21 cellular contexts compared by ENCODE assay signal in the genomic region with DNA sequence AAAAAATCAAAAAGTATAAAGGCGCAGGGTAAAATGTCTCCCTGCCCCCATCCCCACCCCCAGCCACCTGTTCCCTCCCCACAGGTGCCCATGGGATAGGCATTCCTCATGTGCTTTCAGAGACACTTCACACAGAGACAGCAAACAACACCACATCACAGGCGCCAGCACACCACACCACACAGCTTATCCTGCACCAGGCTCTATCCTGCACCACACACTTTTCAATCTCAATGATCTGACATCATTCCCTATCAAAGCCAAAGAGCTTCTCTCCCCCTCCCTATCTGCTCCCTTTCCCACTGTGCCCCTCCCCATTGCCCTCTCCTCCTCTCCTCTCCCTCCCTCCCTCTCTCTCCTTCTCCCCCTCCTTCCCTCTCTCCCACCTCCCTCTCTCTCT. TPM values are rescaled to one million over a fixed set of nuclear protein-coding genes. Genes with fewer than 3 reads are reported as not detected.
DNase-seq lines count a peak whose midpoint lies in the region; ATAC-seq and TF ChIP-seq lines count a peak whose summit lies in the region.
"Had no signal": no experiment of that assay in that cellular context is flagged by ENCODE, and none has a peak within 500 bp of the region (broad histone marks: within the 10 kb centered on the region; RNA-seq: fewer than 3 reads in every experiment).

No MANE protein-coding gene starts in this region.

- TF ChIP-seq CTCF in CD8-positive, alpha-beta T cell (IDR thresholded peaks at IDR 0.05) = no peak
- TF ChIP-seq CTCF in DND-41 (IDR thresholded peaks at IDR 0.05; ENCODE audit: borderline replicate concordance, extremely low read depth, low read length, poor library complexity, severe bottlenecking) (no peak), left lung (IDR thresholded peaks at IDR 0.05) (no peak)

- H3K9ac ChIP-seq in DND-41 (ENCODE audit: low read depth, low read length) (no peak overlapping the region), Karpas-422 (ENCODE audit: low read length) (no peak overlapping the region)

- H3K9me3 Mint-ChIP-seq in CD8-positive, alpha-beta T cell = no peaks in the 10 kb centered on the region
- H3K9me3 Mint-ChIP-seq in activated CD4-positive, alpha-beta memory T cell treated with anti-CD3 and anti-CD28 coated beads for 36 hours = no peaks in the 10 kb centered on the region
- no peaks in the 10 kb centered on the region for H3K9me3 Mint-ChIP-seq in T-helper 2 cell treated with Interferon-gamma antibody and Interleukin-4, amounts not matched to agents 5 μg/mL and 100 μg/mL, for 36 hours
- H3K9me3 Mint-ChIP-seq: natural killer cell treated with Interleukin-12 subunit alpha and Interleukin-12 subunit beta and Interleukin-15 and Interleukin-18, amount 100 ng/mL, for 72 hours had no signal

- intact Hi-C loops in CD8-positive, alpha-beta T cell (cut with DNase I, micrococcal nuclease) = no loop called here
- intact Hi-C loops in left lung (cut with DNase I) = no loop called here
- intact Hi-C loops in activated CD4-positive, alpha-beta memory T cell treated with anti-CD3 and anti-CD28 coated beads for 36 hours (cut with micrococcal nuclease) = no loop called here

- H3K27me3 Mint-ChIP-seq in CD8-positive, alpha-beta T cell (ENCODE audit: low read depth) = peaks cover 3% of the 10 kb centered on the region
- peaks cover 1% of the 10 kb centered on the region for H3K27me3 Mint-ChIP-seq in activated CD4-positive, alpha-beta memory T cell treated with anti-CD3 and anti-CD28 coated beads for 36 hours
- H3K27me3 Mint-ChIP-seq in T-helper 2 cell treated with Interferon-gamma antibody and Interleukin-4, amounts not matched to agents 5 μg/mL and 100 μg/mL, for 36 hours (ENCODE audit: low read depth) = peaks cover 2% of the 10 kb centered on the region

- no peaks in the 10 kb centered on the region for H3K79me2 ChIP-seq in DND-41 (ENCODE audit: insufficient read depth, low read length)
- H3K79me2 ChIP-seq in Karpas-422 (ENCODE audit: low read length) = no peaks in the 10 kb centered on the region

- CTCF ChIA-PET in CD8-positive, alpha-beta T cell (lab: Charles Lee) = interaction anchor here (1.1 to 1.6 kb wide), 2 partner anchors 103 to 564 kb away, joined by 3 read pairs; no protein-coding TSS in a partner anchor
- CTCF ChIA-PET in activated CD4-positive, alpha-beta memory T cell treated with anti-CD3 and anti-CD28 coated beads for 36 hours (lab: Charles Lee) = no interaction called here

- H3K27me3 ChIP-seq in CD8-positive, alpha-beta T cell (ENCODE audit: insufficient read depth, low read length) = no peaks in the 10 kb centered on the region
- peaks cover 8% of the 10 kb centered on the region for H3K27me3 ChIP-seq in DND-41 (ENCODE audit: insufficient read depth, low read length, poor library complexity)
- no peaks in the 10 kb centered on the region for H3K27me3 ChIP-seq in left lung
- no peaks in the 10 kb centered on the region for H3K27me3 ChIP-seq in Karpas-422 (ENCODE audit: low read length)
- H3K27me3 ChIP-seq: Peyer's patch had no signal

- DNase-seq in CD8-positive, alpha-beta T cell = no peak
- DNase-seq in DND-41 (peak; percentile 51), NCI-H345 treated with DMSO at 0.1 percent for 48 hours (lab: John Stamatoyannopoulos, UW; ENCODE audit: unreplicated experiment) (peak; percentile 76), left lung (peak in 1 of 2 donors; percentile 61), SIG-M5 treated with dmso at 0.1 percent for 504 hours (lab: John Stamatoyannopoulos, UW; ENCODE audit: unreplicated experiment) (no peak), Karpas-422 (no peak)
- no peak for DNase-seq in activated CD4-positive, alpha-beta memory T cell treated with anti-CD3 and anti-CD28 coated beads for 36 hours
- DNase-seq in T-helper 2 cell treated with Interferon-gamma antibody and Interleukin-4, amounts not matched to agents 5 μg/mL and 100 μg/mL, for 36 hours (ENCODE audit: low spot score) = no peak
- DNase-seq: activated CD4-positive, alpha-beta T cell treated with anti-CD3 and anti-CD28 coated beads for 36 hours; activated CD8-positive, alpha-beta memory T cell treated with anti-CD3 and anti-CD28 coated beads, Interleukin-2, amount 50 U/mL, for 48 hours; activated gamma-delta T cell; heart right ventricle; NCI-H1436; NCI-H774; stimulated activated CD4-positive, alpha-beta T cell treated with anti-CD3 and anti-CD28 coated beads, Interleukin-4, amount 100 ng/mL, for 1 hour; T1000 had no signal

- H3K36me3 ChIP-seq in CD8-positive, alpha-beta T cell (ENCODE audit: insufficient read depth, low read length) = no peaks in the 10 kb centered on the region
- H3K36me3 ChIP-seq in DND-41 (ENCODE audit: insufficient read depth, low read length) (no peaks in the 10 kb centered on the region), left lung (no peaks in the 10 kb centered on the region), Karpas-422 (ENCODE audit: insufficient read depth, low read length) (no peaks in the 10 kb centered on the region)
- H3K36me3 ChIP-seq: heart right ventricle, Peyer's patch had no signal

- no peaks in the 10 kb centered on the region for H3K9me3 ChIP-seq in CD8-positive, alpha-beta T cell (ENCODE audit: low read length)
- no peaks in the 10 kb centered on the region for H3K9me3 ChIP-seq in DND-41 (ENCODE audit: insufficient read depth, low read length, severe bottlenecking)
- H3K9me3 ChIP-seq in left lung = no peaks in the 10 kb centered on the region
- no peaks in the 10 kb centered on the region for H3K9me3 ChIP-seq in Karpas-422 (ENCODE audit: low read length)
- H3K9me3 ChIP-seq: heart right ventricle, Peyer's patch had no signal

- H3K4me1 ChIP-seq in CD8-positive, alpha-beta T cell (ENCODE audit: insufficient read depth, low read length) = peaks cover 30% of the 10 kb centered on the region
- H3K4me1 ChIP-seq in DND-41 (ENCODE audit: insufficient read depth, low read length) = no peaks in the 10 kb centered on the region
- H3K4me1 ChIP-seq in left lung = peaks cover 0 to 7% of the 10 kb centered on the region in 2 donors
- H3K4me1 ChIP-seq in Karpas-422 (ENCODE audit: low read length) = no peaks in the 10 kb centered on the region
- H3K4me1 ChIP-seq: heart right ventricle had no signal

- no peaks in the 10 kb centered on the region for H3K9me2 ChIP-seq in Karpas-422 (replicated peaks; ENCODE audit: insufficient read depth, low read length)

- H3K27ac ChIP-seq in CD8-positive, alpha-beta T cell (ENCODE audit: low read depth, low read length) = no peak overlapping the region
- no peak overlapping the region for H3K27ac ChIP-seq in DND-41 (ENCODE audit: low read length)
- peak overlapping the region in 1 of 2 donors; percentile 79 for H3K27ac ChIP-seq in left lung
- H3K27ac ChIP-seq in Karpas-422 (ENCODE audit: low read length) = no peak overlapping the region
- H3K27ac ChIP-seq: heart right ventricle, Peyer's patch, SK-N-MC had no signal

- ATAC-seq in CD8-positive, alpha-beta T cell = peak; percentile 36
- ATAC-seq in DND-41 (ENCODE audit: insufficient read depth, low read depth) = peak; percentile 92
- peak; percentile 87 for ATAC-seq in left lung
- ATAC-seq: activated CD4-positive, alpha-beta T cell treated with anti-CD3 and anti-CD28 coated beads for 36 hours had no signal

- H4K20me1 ChIP-seq in DND-41 (ENCODE audit: insufficient read depth, low read length) = peaks cover 10% of the 10 kb centered on the region
- H4K20me1 ChIP-seq in Karpas-422 (ENCODE audit: insufficient read depth, low read depth, low read length) = no peaks in the 10 kb centered on the region

- no peak overlapping the region for H3K4me3 ChIP-seq in CD8-positive, alpha-beta T cell (ENCODE audit: low read depth, low read length)
- H3K4me3 ChIP-seq in DND-41 (ENCODE audit: low read depth in 1 of 2, low read length in 2 of 2) = no peak overlapping the region
- H3K4me3 ChIP-seq in left lung = no peak overlapping the region
- H3K4me3 ChIP-seq in Karpas-422 (ENCODE audit: low read length) = no peak overlapping the region
- H3K4me3 ChIP-seq: heart right ventricle, Peyer's patch, SK-N-MC had no signal

- H3K4me3 Mint-ChIP-seq in CD8-positive, alpha-beta T cell = no peak overlapping the region
- no peak overlapping the region for H3K4me3 Mint-ChIP-seq in activated CD4-positive, alpha-beta memory T cell treated with anti-CD3 and anti-CD28 coated beads for 36 hours
- H3K4me3 Mint-ChIP-seq in T-helper 2 cell treated with Interferon-gamma antibody and Interleukin-4, amounts not matched to agents 5 μg/mL and 100 μg/mL, for 36 hours = no peak overlapping the region
- H3K4me3 Mint-ChIP-seq: activated CD4-positive, alpha-beta T cell treated with anti-CD3 and anti-CD28 coated beads for 36 hours; natural killer cell treated with Interleukin-12 subunit alpha and Interleukin-12 subunit beta and Interleukin-15 and Interleukin-18, amount 100 ng/mL, for 72 hours had no signal

- H3K27ac Mint-ChIP-seq in CD8-positive, alpha-beta T cell = no peak overlapping the region
- H3K27ac Mint-ChIP-seq in activated CD4-positive, alpha-beta memory T cell treated with anti-CD3 and anti-CD28 coated beads for 36 hours = no peak overlapping the region
- H3K27ac Mint-ChIP-seq in T-helper 2 cell treated with Interferon-gamma antibody and Interleukin-4, amounts not matched to agents 5 μg/mL and 100 μg/mL, for 36 hours = no peak overlapping the region
- H3K27ac Mint-ChIP-seq: activated CD4-positive, alpha-beta T cell treated with anti-CD3 and anti-CD28 coated beads for 36 hours; natural killer cell treated with Interleukin-12 subunit alpha and Interleukin-12 subunit beta and Interleukin-15 and Interleukin-18, amount 100 ng/mL, for 72 hours; progenitor cell of endocrine pancreas had no signal

- H2AFZ ChIP-seq in DND-41 (ENCODE audit: low read depth, low read length) (no peak overlapping the region), Karpas-422 (ENCODE audit: low read length) (no peak overlapping the region)

- POLR2A ChIA-PET in CD8-positive, alpha-beta T cell (lab: Charles Lee) = interaction anchor here (0.6 to 1.1 kb wide), 3 partner anchors 8 to 371 kb away, joined by 3 to 4 read pairs (median 3); partner anchors contain the start of gene ANKRD39
- POLR2A ChIA-PET in activated CD4-positive, alpha-beta memory T cell treated with anti-CD3 and anti-CD28 coated beads for 36 hours (lab: Charles Lee) = no interaction called here

- H3K4me1 Mint-ChIP-seq in CD8-positive, alpha-beta T cell (ENCODE audit: low read depth) = peaks cover 33% of the 10 kb centered on the region
- peaks cover 20% of the 10 kb centered on the region for H3K4me1 Mint-ChIP-seq in activated CD4-positive, alpha-beta memory T cell treated with anti-CD3 and anti-CD28 coated beads for 36 hours (ENCODE audit: low read depth)
- H3K4me1 Mint-ChIP-seq in T-helper 2 cell treated with Interferon-gamma antibody and Interleukin-4, amounts not matched to agents 5 μg/mL and 100 μg/mL, for 36 hours (ENCODE audit: low read depth) = peaks cover 45% of the 10 kb centered on the region

- no peaks in the 10 kb centered on the region for H3K36me3 Mint-ChIP-seq in CD8-positive, alpha-beta T cell
- no peaks in the 10 kb centered on the region for H3K36me3 Mint-ChIP-seq in activated CD4-positive, alpha-beta memory T cell treated with anti-CD3 and anti-CD28 coated beads for 36 hours
- no peaks in the 10 kb centered on the region for H3K36me3 Mint-ChIP-seq in T-helper 2 cell treated with Interferon-gamma antibody and Interleukin-4, amounts not matched to agents 5 μg/mL and 100 μg/mL, for 36 hours (ENCODE audit: low read depth)
- H3K36me3 Mint-ChIP-seq: natural killer cell treated with Interleukin-12 subunit alpha and Interleukin-12 subunit beta and Interleukin-15 and Interleukin-18, amount 100 ng/mL, for 72 hours had no signal

- H3K4me2 ChIP-seq in DND-41 (ENCODE audit: insufficient read depth, low read length) (no peak overlapping the region), Karpas-422 (ENCODE audit: low read depth, low read length, poor library complexity, severe bottlenecking) (no peak overlapping the region)

RNA-seq across cellular contexts. Expression of gene FAM178B, which starts 15.5 kb away (rescaled TPM):
- under 1 TPM; 0.25 to 0.49 TPM for total RNA-seq in CD8-positive, alpha-beta T cell
- total RNA-seq in left lung = under 1 TPM; 0.39 to 0.61 TPM
- under 1 TPM in 1 of 2 experiments, not detected in 1; 0.12 TPM for total RNA-seq in activated CD4-positive, alpha-beta memory T cell treated with anti-CD3 and anti-CD28 coated beads for 36 hours
- not detected in 2 replicates for total RNA-seq in Karpas-422 (2014; rRNA removed; shearing (Covaris generic); ENCODE audit: low replicate concordance)
- total RNA-seq: Calu3; natural killer cell treated with Interleukin-12 subunit alpha and Interleukin-12 subunit beta and Interleukin-15 and Interleukin-18, amount 100 ng/mL, for 72 hours; Peyer's patch; progenitor cell of endocrine pancreas had no signal

Comparison
In these comparisons a context has a peak if more than half of its experiments do, and no peak if none do; other contexts are left out.
1. ATAC-seq: peak in every context shown above with its lines; median percentile 92 in DND-41; 87 in left lung; 36 in CD8-positive, alpha-beta T cell.
2. DNase-seq: peak in DND-41 (single experiment) and NCI-H345 treated with DMSO at 0.1 percent for 48 hours (single experiment); none in CD8-positive, alpha-beta T cell (0 of 7), SIG-M5 treated with dmso at 0.1 percent for 504 hours (single experiment), activated CD4-positive, alpha-beta memory T cell treated with anti-CD3 and anti-CD28 coated beads for 36 hours (single experiment), T-helper 2 cell treated with Interferon-gamma antibody and Interleukin-4, amounts not matched to agents 5 μg/mL and 100 μg/mL, for 36 hours (single experiment) and Karpas-422 (single experiment).